ENCODE assay signal across 9 cellular contexts in the genomic region with DNA sequence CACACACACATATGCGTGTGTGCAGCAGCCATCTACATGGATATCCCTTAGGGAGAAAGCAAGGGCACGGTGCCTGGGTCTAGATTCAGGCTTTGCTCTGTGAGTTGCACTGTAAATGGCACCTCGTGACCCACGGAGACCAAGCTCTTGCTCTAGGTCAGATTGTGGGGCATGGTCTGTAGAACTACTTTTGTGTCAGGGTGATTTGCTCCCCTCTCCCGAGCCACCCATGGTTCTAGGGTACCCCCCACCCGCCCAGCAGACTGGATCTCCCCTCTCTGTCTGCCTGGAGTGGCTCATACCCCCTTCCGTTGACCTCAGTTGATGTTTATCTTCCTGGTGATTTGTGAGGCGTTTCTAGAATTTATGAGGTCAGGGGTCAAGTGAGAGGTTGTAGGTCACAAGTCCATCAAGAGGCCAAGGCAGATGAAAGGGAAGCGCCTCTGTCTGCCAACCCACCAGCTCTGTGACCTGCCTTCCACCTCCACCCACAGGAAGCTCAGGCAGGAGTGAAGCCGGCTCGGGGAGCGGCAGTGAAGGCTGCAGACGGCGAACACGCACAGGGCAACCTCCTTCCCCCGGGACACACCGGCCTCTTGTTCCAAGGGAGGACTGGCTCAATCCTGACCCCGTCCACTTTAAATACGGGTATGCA.
A peak's percentile ranks its signal among the peaks of the same experiment; 100 is the strongest.
DNase-seq lines count a peak whose midpoint lies in the region; ATAC-seq and TF ChIP-seq lines count a peak whose summit lies in the region.
"Had no signal": no experiment of that assay in that cellular context is flagged by ENCODE, and none has a peak within 500 bp of the region (broad histone marks: within the 10 kb centered on the region; RNA-seq: fewer than 3 reads in every experiment).

No MANE protein-coding gene starts in this region.

- peak overlapping the region; percentile 40 for H3K4me3 ChIP-seq in left ventricle myocardium inferior

- H3K4me1 Mint-ChIP-seq in stimulated activated naive CD8-positive, alpha-beta T cell treated with anti-CD3 and anti-CD28 coated beads, Interleukin-15, Interleukin-2, amounts not matched to agents 100 ng/mL and 50 ng/mL, for 24 hours (ENCODE audit: low read depth) = peaks cover 27% of the 10 kb centered on the region

- peaks cover 21% of the 10 kb centered on the region for H3K27me3 ChIP-seq in left ventricle myocardium inferior (ENCODE audit: low read depth)

- H3K4me3 Mint-ChIP-seq in stimulated activated naive CD8-positive, alpha-beta T cell treated with anti-CD3 and anti-CD28 coated beads, Interleukin-15, Interleukin-2, amounts not matched to agents 100 ng/mL and 50 ng/mL, for 24 hours = peak overlapping the region; percentile 79

- intact Hi-C loops in left ventricle myocardium inferior (cut with micrococcal nuclease) = no loop called here

- peak overlapping the region; percentile 44 for H3K27ac ChIP-seq in left ventricle myocardium inferior (replicated peaks)

- H3K36me3 Mint-ChIP-seq in stimulated activated naive CD8-positive, alpha-beta T cell treated with anti-CD3 and anti-CD28 coated beads, Interleukin-15, Interleukin-2, amounts not matched to agents 100 ng/mL and 50 ng/mL, for 24 hours (ENCODE audit: low read depth) = no peaks in the 10 kb centered on the region

- peaks cover 22% of the 10 kb centered on the region for H3K4me1 ChIP-seq in left ventricle myocardium inferior

- H3K9me3 Mint-ChIP-seq in stimulated activated naive CD8-positive, alpha-beta T cell treated with anti-CD3 and anti-CD28 coated beads, Interleukin-15, Interleukin-2, amounts not matched to agents 100 ng/mL and 50 ng/mL, for 24 hours = no peaks in the 10 kb centered on the region

- TF ChIP-seq CTCF in left ventricle myocardium inferior (IDR thresholded peaks at IDR 0.05; ENCODE audit: borderline replicate concordance) = no peak

- no peaks in the 10 kb centered on the region for H3K9me3 ChIP-seq in left ventricle myocardium inferior (replicated peaks)

- H3K36me3 ChIP-seq in left ventricle myocardium inferior = no peaks in the 10 kb centered on the region

- ATAC-seq in HG03460 (IDR thresholded peaks at IDR 0.05; ENCODE audit: unreplicated experiment) (no peak), HG03039 (IDR thresholded peaks at IDR 0.05; ENCODE audit: unreplicated experiment) (no peak)
- ATAC-seq: Panc1 had no signal

- DNase-seq in activated T-cell treated with anti-CD3 and anti-CD28 coated beads for 1 hour (ENCODE audit: low read depth) = peak; percentile 23
- DNase-seq in activated T-cell treated with anti-CD3 and anti-CD28 coated beads for 4 hours = no peak
- DNase-seq in activated CD4-positive, alpha-beta T cell treated with anti-CD3 and anti-CD28 coated beads, Interleukin-2, amount 50 U/mL, for 48 hours = peak; percentile 20 to 29
- DNase-seq in left ventricle myocardium inferior = peak; percentile 27
- DNase-seq in NCI-H2029 treated with DMSO at 0.1 percent for 48 hours (lab: John Stamatoyannopoulos, UW) = no peak

- peak overlapping the region; percentile 78 for H3K27ac Mint-ChIP-seq in stimulated activated naive CD8-positive, alpha-beta T cell treated with anti-CD3 and anti-CD28 coated beads, Interleukin-15, Interleukin-2, amounts not matched to agents 100 ng/mL and 50 ng/mL, for 24 hours

- H3K27me3 Mint-ChIP-seq in stimulated activated naive CD8-positive, alpha-beta T cell treated with anti-CD3 and anti-CD28 coated beads, Interleukin-15, Interleukin-2, amounts not matched to agents 100 ng/mL and 50 ng/mL, for 24 hours = peaks cover 11% of the 10 kb centered on the region

Comparison
In these comparisons a context has a peak if more than half of its experiments do, and no peak if none do; other contexts are left out.
1. DNase-seq: peak in activated T-cell treated with anti-CD3 and anti-CD28 coated beads for 1 hour (single experiment), activated CD4-positive, alpha-beta T cell treated with anti-CD3 and anti-CD28 coated beads, Interleukin-2, amount 50 U/mL, for 48 hours (2 of 2) and left ventricle myocardium inferior (single experiment); none in activated T-cell treated with anti-CD3 and anti-CD28 coated beads for 4 hours (single experiment) and NCI-H2029 treated with DMSO at 0.1 percent for 48 hours (single experiment).